ENCODE assay signal across 8 cellular contexts in the genomic region with DNA sequence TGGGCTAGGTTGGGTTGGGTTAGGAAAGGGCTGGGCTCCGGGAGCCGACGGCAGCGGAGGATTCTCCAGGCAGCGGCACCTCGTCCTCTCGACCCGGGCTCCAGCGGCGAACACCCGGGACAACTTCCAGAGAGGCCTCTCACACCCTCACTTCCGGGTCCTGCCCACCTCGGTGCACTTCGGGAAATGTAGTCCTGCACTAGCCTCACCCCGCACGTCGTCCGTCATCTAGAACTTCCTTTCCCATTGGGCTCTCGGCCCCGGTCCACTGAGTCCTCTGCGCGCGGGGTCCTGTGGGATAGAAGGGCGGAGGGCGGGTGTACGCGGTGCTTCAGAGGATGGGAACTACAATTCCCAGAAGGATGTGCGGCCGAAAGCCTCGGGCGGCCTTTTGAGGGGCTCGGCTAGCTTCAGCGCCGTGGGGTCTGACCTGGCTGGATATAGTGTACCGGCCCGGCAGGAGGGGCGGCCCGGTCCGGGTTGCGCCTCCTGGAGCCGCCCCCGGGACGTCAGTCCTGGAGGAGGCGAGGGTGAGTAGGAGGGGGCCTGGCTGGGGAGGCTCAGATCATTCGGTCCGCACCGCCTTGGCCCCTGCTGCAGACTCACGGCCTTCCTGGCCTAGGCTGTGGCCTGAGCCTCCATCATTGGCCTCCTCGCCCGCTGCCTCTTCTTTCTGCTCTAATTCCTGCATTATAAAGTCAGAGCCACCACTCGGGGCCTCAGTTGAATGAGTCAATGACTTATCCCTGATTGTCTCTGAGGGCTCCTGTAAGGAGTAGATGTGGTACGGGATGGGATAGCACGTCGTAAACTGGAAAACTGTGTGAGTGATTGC. TPM values are rescaled to one million over a fixed set of nuclear protein-coding genes. Genes with fewer than 3 reads are reported as not detected.
DNase-seq lines count a peak whose midpoint lies in the region; ATAC-seq, FAIRE-seq and TF ChIP-seq lines count a peak whose summit lies in the region.

Gene ERP44 (minus strand): TSS at position 114 of the 835 bp plus-strand sequence. CDS start 160 bp downstream, outside the sequence.
Gene INVS (plus strand): TSS at position 357 of the 835 bp plus-strand sequence. CDS start 5,279 bp downstream, outside the sequence.

- peak; percentile 13 for FAIRE-seq in urothelium cell line (lab: Jason Lieb, UNC)

- ATAC-seq in GM18499 (IDR thresholded peaks at IDR 0.05; ENCODE audit: insufficient read depth, unreplicated experiment) (peak; percentile 91), HG02943 (IDR thresholded peaks at IDR 0.05; ENCODE audit: low read depth, unreplicated experiment) (peak; percentile 98), psoas muscle (peak; percentile 95 to 98 (median 97))

- H3K9me3 ChIP-seq in right atrium auricular region (no peaks in the 10 kb centered on the region), psoas muscle (no peaks in the 10 kb centered on the region)

- WGBS in psoas muscle, 3 donors = 0% methylated on average over 46 to 54 of the region's 54 CpGs

- peak; percentile 84 for DNase-seq in NCI-H187 treated with DMSO at 0.1 percent for 48 hours (lab: John Stamatoyannopoulos, UW)
- peak; percentile 90 to 100 (median 99) for DNase-seq in anterior cingulate cortex (lab: John Stamatoyannopoulos, UW)
- peak; percentile 99 for DNase-seq in right atrium auricular region (ENCODE audit: low spot score)
- peak; percentile 99 for DNase-seq in psoas muscle
- peak; percentile 97 for DNase-seq in urothelium cell line (ENCODE audit: low spot score)

- TF ChIP-seq CTCF in right atrium auricular region (IDR thresholded peaks at IDR 0.05) (no peak), psoas muscle (IDR thresholded peaks at IDR 0.05) (no peak)

- H3K27ac ChIP-seq in right atrium auricular region = peak within 1 kb of the TSS; percentile 88 to 93
- peak within 1 kb of the TSS; percentile 97 for H3K27ac ChIP-seq in psoas muscle

- H3K36me3 ChIP-seq in right atrium auricular region (peaks cover 2% of the 10 kb centered on the region), psoas muscle (ENCODE audit: insufficient read depth in 1 of 2, low read depth in 1 of 2) (peaks cover 0 to 22% of the 10 kb centered on the region in 2 donors)

- H3K4me3 ChIP-seq in right atrium auricular region = peak within 1 kb of the TSS; percentile 80 to 98
- H3K4me3 ChIP-seq in psoas muscle = peak within 1 kb of the TSS; percentile 99

- H3K27me3 ChIP-seq in right atrium auricular region = no peaks in the 10 kb centered on the region
- H3K27me3 ChIP-seq in psoas muscle (ENCODE audit: insufficient read depth in 3 of 3, low read length in 2 of 3) = no peaks in the 10 kb centered on the region

- intact Hi-C loops in T-helper 2 cell treated with Interferon-gamma antibody and Interleukin-4, amounts not matched to agents 100 ng/mL and 5 ng/mL, for 36 hours (cut with micrococcal nuclease) = loop anchor here (1.0 to 10.0 kb wide), 11 partner anchors 11 to 1433 kb away; partner anchors contain the start of genes MSANTD3, RNF20, SEC61B and STX17
- intact Hi-C loops in psoas muscle (cut with DNase I) = loop anchor here in 1 of 2 donors (10.0 kb wide), 1 partner anchor 116 kb away; no protein-coding TSS in a partner anchor

- H3K4me1 ChIP-seq in right atrium auricular region (peaks cover 0 to 29% of the 10 kb centered on the region in 2 donors), psoas muscle (peaks cover 32% of the 10 kb centered on the region)

RNA-seq across cellular contexts. Expression of gene ERP44, which starts in this region (rescaled TPM):
- 20.2 and 21.3 TPM in 2 replicates for total RNA-seq in T-helper 2 cell treated with Interferon-gamma antibody and Interleukin-4, amounts not matched to agents 100 ng/mL and 5 ng/mL, for 36 hours
- total RNA-seq in right atrium auricular region (10 to 100 TPM; 11.0 to 12.9 TPM), psoas muscle (10 to 100 TPM in 2 of 4 donors, 1 to 10 TPM in 2; 7.5 to 12.1 (median 9.9) TPM)
- 10 to 100 TPM; 10.9 to 14.3 (median 10.9) TPM for polyA plus RNA-seq in psoas muscle

RNA-seq across cellular contexts. Expression of gene INVS, which starts in this region (rescaled TPM):
- 15.5 and 17.5 TPM in 2 replicates for total RNA-seq in T-helper 2 cell treated with Interferon-gamma antibody and Interleukin-4, amounts not matched to agents 100 ng/mL and 5 ng/mL, for 36 hours
- total RNA-seq in right atrium auricular region (10 to 100 TPM in 1 of 2 donors, 1 to 10 TPM in 1; 7.8 to 10.1 TPM), psoas muscle (1 to 10 TPM; 4.1 to 7.3 (median 5.9) TPM)
- 1 to 10 TPM; 1.6 to 6.5 (median 2.0) TPM for polyA plus RNA-seq in psoas muscle

Comparison
In these comparisons a context has a peak if more than half of its experiments do, and no peak if none do; other contexts are left out.
1. Peak in every context shown above with its lines: DNase-seq, ATAC-seq, H3K4me3 ChIP-seq and H3K27ac ChIP-seq.